ENCODE assay signal across 9 cellular contexts in genomic region chr11:69131644-69132300, GRCh38. TPM values are rescaled to one million over a fixed set of nuclear protein-coding genes. Genes with fewer than 3 reads are reported as not detected.
DNase-seq lines count a peak whose midpoint lies in the region; ATAC-seq and TF ChIP-seq lines count a peak whose summit lies in the region.
"Had no signal": no experiment of that assay in that cellular context is flagged by ENCODE, and none has a peak within 500 bp of the region (broad histone marks: within the 10 kb centered on the region; RNA-seq: fewer than 3 reads in every experiment).

No MANE protein-coding gene starts in this region.

- intact Hi-C loops in left lung (cut with DNase I) (no loop called here), vagina (cut with DNase I) (no loop called here)

- POLR2A ChIA-PET in CD8-positive, alpha-beta memory T cell (lab: Charles Lee): no interaction called here

- peaks cover 0 to 8% (median 0%) of the 10 kb centered on the region in 3 donors for H3K4me1 Mint-ChIP-seq in CD8-positive, alpha-beta memory T cell

- H3K4me3 ChIP-seq in GM12864 (ENCODE audit: low read depth, low read length): no peak overlapping the region
- H3K4me3 ChIP-seq in left lung: no peak overlapping the region
- no peak overlapping the region for H3K4me3 ChIP-seq in vagina
- no peak overlapping the region for H3K4me3 ChIP-seq in CD8-positive, alpha-beta memory T cell (ENCODE audit: low read length)

- no peaks in the 10 kb centered on the region for H3K27me3 ChIP-seq in left lung
- H3K27me3 ChIP-seq in vagina: no peaks in the 10 kb centered on the region
- no peaks in the 10 kb centered on the region for H3K27me3 ChIP-seq in CD8-positive, alpha-beta memory T cell (ENCODE audit: insufficient read depth, low read length, poor library complexity, severe bottlenecking)

- H3K9me3 ChIP-seq in left lung (peaks cover 0 to 8% of the 10 kb centered on the region in 2 donors), vagina (no peaks in the 10 kb centered on the region)
- H3K9me3 ChIP-seq in CD8-positive, alpha-beta memory T cell (ENCODE audit: low read length): no peaks in the 10 kb centered on the region

- H3K27me3 Mint-ChIP-seq in CD8-positive, alpha-beta memory T cell: peaks cover 3 to 8% of the 10 kb centered on the region in 2 donors
- H3K27me3 Mint-ChIP-seq: activated B cell treated with CpG ODN at 0.5 μM for 24 hours had no signal

- no peak overlapping the region for H3K4me3 Mint-ChIP-seq in CD8-positive, alpha-beta memory T cell
- H3K4me3 Mint-ChIP-seq: activated B cell treated with CpG ODN at 0.5 μM for 24 hours had no signal

- H3K4me1 ChIP-seq in left lung (peaks cover 0 to 7% of the 10 kb centered on the region in 2 donors), vagina (no peaks in the 10 kb centered on the region)
- peaks cover 12% of the 10 kb centered on the region for H3K4me1 ChIP-seq in CD8-positive, alpha-beta memory T cell (ENCODE audit: insufficient read depth, low read length)

- CTCF ChIA-PET in CD8-positive, alpha-beta memory T cell (lab: Charles Lee): no interaction called here

- TF ChIP-seq POLR2A in vagina (IDR thresholded peaks at IDR 0.05): no peak

- peak; percentile 68 for TF ChIP-seq CTCF in GM12864 (IDR thresholded peaks at IDR 0.05; ENCODE audit: low read depth, low read length, missing control alignments)
- TF ChIP-seq CTCF in left lung (IDR thresholded peaks at IDR 0.05): peak; percentile 70 to 77
- peak; percentile 49 to 72 (median 50) for TF ChIP-seq CTCF in vagina (IDR thresholded peaks at IDR 0.05)

- peaks cover 7 to 13% (median 10%) of the 10 kb centered on the region in 5 donors for H3K9me3 Mint-ChIP-seq in CD8-positive, alpha-beta memory T cell

- H3K27ac Mint-ChIP-seq in CD8-positive, alpha-beta memory T cell: no peak overlapping the region
- H3K27ac Mint-ChIP-seq: activated B cell treated with CpG ODN at 0.5 μM for 24 hours had no signal

- peak; percentile 97 for ATAC-seq in left lung

- H3K36me3 ChIP-seq in left lung: no peaks in the 10 kb centered on the region
- H3K36me3 ChIP-seq in vagina: no peaks in the 10 kb centered on the region
- no peaks in the 10 kb centered on the region for H3K36me3 ChIP-seq in CD8-positive, alpha-beta memory T cell (ENCODE audit: insufficient read depth, low read length)

- DNase-seq in GM12864 (ENCODE audit: low read depth) (no peak), NCI-H226 (peak; percentile 84), cerebellar cortex (ENCODE audit: low spot score) (peak; percentile 75), left lung (peak in 1 of 2 donors; percentile 74), vagina (ENCODE audit: extremely low spot score in 2 of 2) (no peak)
- DNase-seq in CD8-positive, alpha-beta memory T cell: no peak
- no peak for DNase-seq in activated naive CD4-positive, alpha-beta T cell treated with Interleukin-2 at 50 U/mL for 16 hours
- no peak for DNase-seq in activated T-cell treated with anti-CD3 and anti-CD28 coated beads, Interleukin-2, amount 50 U/mL, for 1 hour
- DNase-seq: activated B cell treated with CpG ODN at 0.5 μM for 24 hours had no signal

- H3K27ac ChIP-seq in left lung: no peak overlapping the region
- no peak overlapping the region for H3K27ac ChIP-seq in vagina
- H3K27ac ChIP-seq in CD8-positive, alpha-beta memory T cell (ENCODE audit: low read depth, low read length): no peak overlapping the region

- no peaks in the 10 kb centered on the region for H3K36me3 Mint-ChIP-seq in CD8-positive, alpha-beta memory T cell

RNA-seq across cellular contexts. Expression of gene SMIM38, which starts 24.0 kb away (rescaled TPM):
- total RNA-seq in left lung (under 1 TPM; 0.09 to 0.24 TPM), vagina (0.74 TPM)
- 1 to 10 TPM; 1.4 to 1.8 TPM for total RNA-seq in CD8-positive, alpha-beta memory T cell
- not detected for polyA plus RNA-seq in CD8-positive, alpha-beta memory T cell

Comparison
In these comparisons a context has a peak if more than half of its experiments do, and no peak if none do; other contexts are left out.
1. DNase-seq: peak in NCI-H226 (single experiment) and cerebellar cortex (single experiment); none in GM12864 (single experiment), vagina (0 of 2), CD8-positive, alpha-beta memory T cell (0 of 5), activated naive CD4-positive, alpha-beta T cell treated with Interleukin-2 at 50 U/mL for 16 hours (single experiment) and activated T-cell treated with anti-CD3 and anti-CD28 coated beads, Interleukin-2, amount 50 U/mL, for 1 hour (single experiment).
2. Peak in every context shown above with its lines, with median percentiles within 50 percentile points of each other: CTCF ChIP-seq.